ENCODE assay signal across 18 cellular contexts in the genomic region with DNA sequence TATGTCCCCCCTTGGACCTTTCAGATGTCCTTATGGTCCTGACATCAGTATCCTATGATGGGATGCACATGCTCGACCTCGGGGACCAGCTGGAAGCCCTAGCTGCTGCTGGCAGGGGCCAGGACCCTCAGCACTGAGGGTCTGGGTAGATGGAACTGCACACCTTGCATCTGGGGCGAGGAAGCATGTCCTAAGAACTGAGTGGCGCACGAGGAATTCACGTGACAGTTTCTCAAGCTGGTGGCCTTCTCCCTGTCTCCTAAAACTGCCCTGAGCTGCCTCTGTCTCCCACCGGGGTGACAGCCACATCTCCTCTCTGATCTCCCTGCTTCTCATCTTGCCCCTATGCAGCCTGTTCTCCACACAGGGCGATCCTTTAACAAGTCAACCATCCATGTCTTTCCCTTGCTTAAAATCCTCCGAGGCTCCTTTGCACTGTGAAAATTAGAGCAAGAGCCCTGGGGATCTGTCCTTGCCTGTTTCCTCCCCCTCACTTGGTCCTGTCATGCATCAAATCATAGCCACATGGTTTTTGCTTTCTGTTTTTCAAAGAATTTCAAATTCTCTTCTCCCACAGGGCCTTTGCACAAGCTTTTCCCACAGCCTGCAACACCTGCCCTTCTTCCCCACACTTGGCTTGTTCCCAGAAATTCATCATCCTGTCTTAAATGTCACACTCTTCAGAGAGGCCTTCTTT.
A peak's percentile ranks its signal among the peaks of the same experiment; 100 is the strongest.
DNase-seq lines count a peak whose midpoint lies in the region; ATAC-seq and TF ChIP-seq lines count a peak whose summit lies in the region.
"Had no signal": no experiment of that assay in that cellular context is flagged by ENCODE, and none has a peak within 500 bp of the region (broad histone marks: within the 10 kb centered on the region; RNA-seq: fewer than 3 reads in every experiment).

No MANE protein-coding gene starts in this region.

- H3K27ac ChIP-seq in left ventricle myocardium inferior (replicated peaks) (no peak overlapping the region), RWPE2 (ENCODE audit: poor library complexity, severe bottlenecking) (no peak overlapping the region)
- H3K27ac ChIP-seq: SJCRH30 had no signal

- intact Hi-C loops in Right ventricle myocardium superior (cut with DNase I), result no loop called here
- intact Hi-C loops in left ventricle myocardium inferior (cut with micrococcal nuclease), result no loop called here

- DNase-seq in Right ventricle myocardium superior (no peak), left ventricle myocardium inferior (no peak), RWPE2 (ENCODE audit: low spot score) (peak; percentile 68), left lobe of liver (ENCODE audit: low spot score) (peak; percentile 19)
- no peak for DNase-seq in naive thymus-derived CD8-positive, alpha-beta T cell
- DNase-seq: CD4-positive, alpha-beta T cell; Kasumi-1; NCI-H1092 treated with DMSO at 0.1 percent for 48 hours; NCI-H1436 treated with DMSO at 0.1 percent for 48 hours; NCI-H187 treated with DMSO at 0.1 percent for 48 hours; NCI-H446 treated with DMSO at 0.1 percent for 48 hours; NCI-H69; SJCRH30 had no signal

- ATAC-seq in Right ventricle myocardium superior (ENCODE audit: poor library complexity), result peak; percentile 26
- no peak for ATAC-seq in RWPE2 (ENCODE audit: low read depth)
- ATAC-seq in left lobe of liver, result no peak
- no peak for ATAC-seq in naive thymus-derived CD8-positive, alpha-beta T cell
- no peak for ATAC-seq in activated CD4-positive, CD25-positive, alpha-beta regulatory T cell treated with anti-CD3 and anti-CD28 coated beads, Interleukin-2, amount 50 U/mL, for 24 hours
- ATAC-seq in HG03095 (IDR thresholded peaks at IDR 0.05; ENCODE audit: unreplicated experiment), result no peak
- ATAC-seq: K562, Panc1, SK-N-SH treated with all-trans-retinoic acid at 6 μM for 48 hours had no signal

- no peak overlapping the region for H3K4me3 Mint-ChIP-seq in naive thymus-derived CD8-positive, alpha-beta T cell
- H3K4me3 Mint-ChIP-seq: CD4-positive, alpha-beta T cell had no signal

- H3K36me3 Mint-ChIP-seq in naive thymus-derived CD8-positive, alpha-beta T cell, result no peaks in the 10 kb centered on the region

- H3K9me3 ChIP-seq in left ventricle myocardium inferior (replicated peaks) (no peaks in the 10 kb centered on the region), RWPE2 (ENCODE audit: severe bottlenecking) (no peaks in the 10 kb centered on the region)
- H3K9me3 ChIP-seq: SJCRH30 had no signal

- peaks cover 1 to 30% (median 15%) of the 10 kb centered on the region in 4 donors for H3K4me1 Mint-ChIP-seq in naive thymus-derived CD8-positive, alpha-beta T cell

- H3K27me3 ChIP-seq in left ventricle myocardium inferior (ENCODE audit: low read depth), result peaks cover 13% of the 10 kb centered on the region
- H3K27me3 ChIP-seq in RWPE2 (ENCODE audit: insufficient read depth, poor library complexity, severe bottlenecking), result no peaks in the 10 kb centered on the region

- H3K9me3 Mint-ChIP-seq in naive thymus-derived CD8-positive, alpha-beta T cell, result no peaks in the 10 kb centered on the region
- H3K9me3 Mint-ChIP-seq: CD4-positive, alpha-beta T cell had no signal

- H3K36me3 ChIP-seq in left ventricle myocardium inferior (no peaks in the 10 kb centered on the region), RWPE2 (ENCODE audit: low read depth) (peaks cover 7% of the 10 kb centered on the region)
- H3K36me3 ChIP-seq: SJCRH30 had no signal

- H3K27me3 Mint-ChIP-seq in naive thymus-derived CD8-positive, alpha-beta T cell, result no peaks in the 10 kb centered on the region
- H3K27me3 Mint-ChIP-seq: CD4-positive, alpha-beta T cell had no signal

- TF ChIP-seq CTCF in left ventricle myocardium inferior (IDR thresholded peaks at IDR 0.05; ENCODE audit: borderline replicate concordance), result no peak
- TF ChIP-seq CTCF in RWPE2 (IDR thresholded peaks at IDR 0.05; ENCODE audit: poor library complexity, severe bottlenecking), result no peak

- no peak overlapping the region for H3K27ac Mint-ChIP-seq in naive thymus-derived CD8-positive, alpha-beta T cell
- H3K27ac Mint-ChIP-seq: CD4-positive, alpha-beta T cell had no signal

- POLR2A ChIA-PET in naive thymus-derived CD8-positive, alpha-beta T cell (lab: Charles Lee), result no interaction called here

- peaks cover 14% of the 10 kb centered on the region for H3K4me1 ChIP-seq in left ventricle myocardium inferior
- peaks cover 13% of the 10 kb centered on the region for H3K4me1 ChIP-seq in RWPE2 (ENCODE audit: insufficient read depth, poor library complexity, severe bottlenecking)

- H3K4me3 ChIP-seq in left ventricle myocardium inferior, result no peak overlapping the region
- no peak overlapping the region for H3K4me3 ChIP-seq in RWPE2 (ENCODE audit: severe bottlenecking)
- H3K4me3 ChIP-seq: K562, SJCRH30 had no signal

Comparison
In these comparisons a context has a peak if more than half of its experiments do, and no peak if none do; other contexts are left out.
1. DNase-seq: peak in RWPE2 (single experiment) and left lobe of liver (single experiment); none in Right ventricle myocardium superior (single experiment), left ventricle myocardium inferior (single experiment) and naive thymus-derived CD8-positive, alpha-beta T cell (0 of 10).